9 cellular contexts compared by ENCODE assay signal in the genomic region with DNA sequence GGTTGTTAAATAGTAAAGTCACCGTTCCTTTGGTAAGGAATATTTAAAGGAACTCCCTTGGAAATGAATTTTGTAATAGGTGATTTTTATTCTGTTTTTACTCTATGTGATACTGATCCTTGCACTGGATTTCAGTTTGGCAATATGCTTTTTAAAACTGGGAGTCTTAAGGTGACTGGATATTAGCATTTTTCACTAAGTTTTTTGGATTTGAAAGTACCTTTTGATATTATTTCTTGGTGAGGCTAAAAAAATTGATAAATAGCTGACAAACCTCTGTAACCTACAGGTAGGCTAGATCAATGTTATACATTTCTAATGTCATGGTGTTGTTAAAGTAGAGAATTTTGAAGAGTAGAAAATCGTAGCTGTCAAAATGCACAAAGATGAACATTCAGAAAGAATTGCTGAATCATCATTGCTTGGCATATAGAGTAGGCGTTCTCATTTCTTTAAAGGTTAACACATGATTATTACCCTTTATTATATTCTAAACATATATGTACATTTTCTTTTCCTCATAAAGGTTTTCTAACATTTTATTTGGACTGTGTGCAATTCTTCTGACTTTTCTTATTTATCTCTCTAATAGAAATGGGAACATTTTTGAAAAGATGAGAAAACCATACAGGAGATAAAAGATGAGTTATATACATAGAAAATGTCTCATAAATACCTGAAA. TPM values are rescaled to one million over a fixed set of nuclear protein-coding genes. Genes with fewer than 3 reads are reported as not detected.
DNase-seq lines count a peak whose midpoint lies in the region; TF ChIP-seq lines count a peak whose summit lies in the region.
"Had no signal": no experiment of that assay in that cellular context is flagged by ENCODE, and none has a peak within 500 bp of the region (broad histone marks: within the 10 kb centered on the region; RNA-seq: fewer than 3 reads in every experiment).

No MANE protein-coding gene starts in this region.

- DNase-seq in CD4-positive, alpha-beta memory T cell: peak in 1 of 5 donors; percentile 6
- DNase-seq in NAMALWA (ENCODE audit: low spot score) (peak; percentile 52), choroid plexus epithelial cell (ENCODE audit: low read depth) (no peak), H7 (no peak), NCI-H82 (lab: John Stamatoyannopoulos, UW) (no peak)
- DNase-seq in stimulated activated CD4-positive, alpha-beta T cell treated with anti-CD3 and anti-CD28 coated beads, Interleukin-12 subunit alpha, Interleukin-12 subunit beta, amount 100 ng/mL, for 4 hours: no peak
- no peak for DNase-seq in activated CD8-positive, alpha-beta memory T cell treated with anti-CD3 and anti-CD28 coated beads for 24 hours
- DNase-seq: NCI-H1092 treated with DMSO at 0.1 percent for 48 hours had no signal

- no peak overlapping the region for H3K4me3 ChIP-seq in CD4-positive, alpha-beta memory T cell (ENCODE audit: low read length in 2 of 2)
- H3K4me3 ChIP-seq in choroid plexus epithelial cell (ENCODE audit: low read depth, low read length) (peak overlapping the region; percentile 19), H7 (ENCODE audit: insufficient read depth, low read depth, low read length) (no peak overlapping the region)

- CTCF ChIA-PET in CD4-positive, alpha-beta memory T cell (lab: Charles Lee; ENCODE audit: partially characterized antibody): interaction anchor here (4.7 kb wide), 1 partner anchor 24 kb away, joined by 38 read pairs; a partner anchor contains a TSS

- H3K9me3 ChIP-seq in CD4-positive, alpha-beta memory T cell (ENCODE audit: control insufficient read depth in 1 of 2, low read length in 2 of 2): no peaks in the 10 kb centered on the region

- peaks cover 0 to 8% of the 10 kb centered on the region in 2 donors for H3K36me3 Mint-ChIP-seq in CD4-positive, alpha-beta memory T cell
- no peaks in the 10 kb centered on the region for H3K36me3 Mint-ChIP-seq in nephron (ENCODE audit: low read depth)

- TF ChIP-seq CTCF in choroid plexus epithelial cell (conservative IDR thresholded peaks at IDR 0.05; ENCODE audit: low read depth, low read length): no peak
- no peak for TF ChIP-seq CTCF in nephron (IDR thresholded peaks at IDR 0.05; ENCODE audit: unreplicated experiment in 3 of 3)

- H3K4me3 Mint-ChIP-seq in CD4-positive, alpha-beta memory T cell: peak overlapping the region in 6 of 8 donors; percentile 10 to 61 (median 40)
- peak overlapping the region; percentile 49 to 61 (median 52) for H3K4me3 Mint-ChIP-seq in nephron

- no peak overlapping the region for H3K27ac ChIP-seq in CD4-positive, alpha-beta memory T cell (ENCODE audit: low read depth, low read length)

- H3K36me3 ChIP-seq in CD4-positive, alpha-beta memory T cell (ENCODE audit: insufficient read depth, low read length): no peaks in the 10 kb centered on the region
- no peaks in the 10 kb centered on the region for H3K36me3 ChIP-seq in H7 (replicated peaks; ENCODE audit: control insufficient read depth, insufficient read depth, low read length)

- peaks cover 13 to 41% (median 21%) of the 10 kb centered on the region in 4 donors for H3K4me1 Mint-ChIP-seq in CD4-positive, alpha-beta memory T cell
- H3K4me1 Mint-ChIP-seq in nephron: peaks cover 31% of the 10 kb centered on the region

- no peaks in the 10 kb centered on the region for H3K27me3 ChIP-seq in CD4-positive, alpha-beta memory T cell (ENCODE audit: insufficient read depth, low read length)
- no peaks in the 10 kb centered on the region for H3K27me3 ChIP-seq in H7 (ENCODE audit: control insufficient read depth, insufficient read depth, low read length)

- peak overlapping the region; percentile 58 to 99 (median 80) for H3K27ac Mint-ChIP-seq in CD4-positive, alpha-beta memory T cell
- peak overlapping the region; percentile 91 to 98 (median 98) for H3K27ac Mint-ChIP-seq in nephron

- intact Hi-C loops in CD4-positive, alpha-beta memory T cell (cut with micrococcal nuclease): no loop called here

- H3K27me3 Mint-ChIP-seq in CD4-positive, alpha-beta memory T cell: no peaks in the 10 kb centered on the region
- no peaks in the 10 kb centered on the region for H3K27me3 Mint-ChIP-seq in nephron (ENCODE audit: low read depth)

- H3K9me3 Mint-ChIP-seq in CD4-positive, alpha-beta memory T cell: peaks cover 0 to 3% (median 0%) of the 10 kb centered on the region in 8 donors
- no peaks in the 10 kb centered on the region for H3K9me3 Mint-ChIP-seq in nephron

- POLR2A ChIA-PET in CD4-positive, alpha-beta memory T cell (lab: Charles Lee; ENCODE audit: partially characterized antibody): interaction anchor here (1.0 to 6.0 kb wide), 7 partner anchors 7 to 321 kb away, joined by 3 to 247 read pairs (median 9); a partner anchor contains a TSS

- peaks cover 31% of the 10 kb centered on the region for H3K4me1 ChIP-seq in CD4-positive, alpha-beta memory T cell (ENCODE audit: insufficient read depth, low read length)

RNA-seq across cellular contexts. Expression of a gene that starts 1.5 kb away (rescaled TPM):
- 10 to 100 TPM; 15.5 to 18.3 TPM for total RNA-seq in CD4-positive, alpha-beta memory T cell
- polyA plus RNA-seq in CD4-positive, alpha-beta memory T cell: 1 to 10 TPM; 8.7 to 9.8 TPM
- 15.1 and 16.6 TPM in 2 replicates for total RNA-seq in H7 (2014; rRNA removed; shearing (Covaris generic))

RNA-seq across cellular contexts. Expression of a gene that starts 24.3 kb away (rescaled TPM):
- 100 to 1,000 TPM; 246 to 270 TPM for total RNA-seq in CD4-positive, alpha-beta memory T cell
- 10 to 100 TPM; 31.5 to 58.0 TPM for polyA plus RNA-seq in CD4-positive, alpha-beta memory T cell
- total RNA-seq in H7 (2014; rRNA removed; shearing (Covaris generic)): 165 and 230 TPM in 2 replicates

RNA-seq across cellular contexts. Expression of a gene that starts 42.6 kb away (rescaled TPM):
- total RNA-seq in CD4-positive, alpha-beta memory T cell: under 1 TPM; 0.28 to 0.52 TPM
- polyA plus RNA-seq in CD4-positive, alpha-beta memory T cell: under 1 TPM; 0.13 to 0.33 TPM
- total RNA-seq in H7 (2014; rRNA removed; shearing (Covaris generic)): 0.07 and 0.26 TPM in 2 replicates
